7 cellular contexts compared by ENCODE assay signal in the genomic region with DNA sequence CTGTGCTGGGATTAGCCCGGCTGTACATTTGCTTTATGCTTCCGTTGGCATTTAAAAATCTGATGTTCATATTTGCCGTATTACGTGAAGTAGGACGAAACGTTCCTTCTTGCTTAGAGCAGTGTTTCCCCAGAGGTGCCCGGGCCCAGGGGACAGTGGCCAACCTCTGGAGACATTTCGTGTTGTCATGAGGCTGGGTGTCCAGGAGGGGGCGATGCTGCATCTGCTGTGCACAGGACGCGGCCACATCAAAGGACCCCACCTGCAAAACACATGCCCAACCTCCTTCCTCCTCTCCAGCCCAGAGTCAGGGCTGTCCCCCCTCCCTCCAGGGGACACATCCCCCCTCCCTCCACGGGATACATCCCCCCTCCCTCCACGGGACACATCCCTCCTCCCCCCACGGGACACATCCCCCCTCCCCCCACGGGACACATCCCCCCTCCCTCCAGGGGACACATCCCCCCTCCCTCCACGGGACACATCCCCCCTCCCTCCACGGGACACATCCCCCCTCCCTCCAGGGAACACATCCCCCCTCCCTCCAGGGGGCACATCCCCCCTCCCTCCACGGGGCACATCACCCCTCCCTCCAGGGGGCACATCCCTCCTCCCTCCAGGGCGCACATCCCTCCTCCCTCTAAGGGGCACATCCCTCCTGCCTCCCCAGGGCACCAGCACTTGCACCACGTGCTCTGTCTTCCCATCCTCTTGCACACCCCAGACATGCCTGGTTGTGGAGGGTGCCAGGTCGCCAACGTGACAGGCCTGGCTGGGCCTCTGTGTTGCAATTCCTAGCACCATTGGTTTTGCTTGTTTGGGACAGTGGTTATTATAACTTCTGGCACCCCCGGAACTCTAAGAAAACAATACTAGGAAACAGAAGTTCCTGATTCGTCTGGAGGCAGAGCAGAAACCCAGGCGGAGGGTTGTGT. TPM values are rescaled to one million over a fixed set of nuclear protein-coding genes. Genes with fewer than 3 reads are reported as not detected.
DNase-seq lines count a peak whose midpoint lies in the region; FAIRE-seq and TF ChIP-seq lines count a peak whose summit lies in the region.

No MANE protein-coding gene starts in this region.

- H3K4me1 Mint-ChIP-seq in activated T-helper 2 cell treated with anti-CD3 and anti-CD28 coated beads, Interferon-gamma antibody, Interleukin-2, Interleukin-4, amounts not matched to agents 10 μg/mL and 5 μg/mL and 100 μg/mL, durations not matched to agents 14 hours and 24 hours and 36 hours (ENCODE audit: low read depth) = peaks cover 16% of the 10 kb centered on the region

- no peaks in the 10 kb centered on the region for H3K27me3 Mint-ChIP-seq in activated T-helper 2 cell treated with anti-CD3 and anti-CD28 coated beads, Interferon-gamma antibody, Interleukin-2, Interleukin-4, amounts not matched to agents 10 μg/mL and 5 μg/mL and 100 μg/mL, durations not matched to agents 14 hours and 24 hours and 36 hours (ENCODE audit: low read depth)

- H3K4me3 Mint-ChIP-seq in activated T-helper 2 cell treated with anti-CD3 and anti-CD28 coated beads, Interferon-gamma antibody, Interleukin-2, Interleukin-4, amounts not matched to agents 10 μg/mL and 5 μg/mL and 100 μg/mL, durations not matched to agents 14 hours and 24 hours and 36 hours (ENCODE audit: low read depth) = peak overlapping the region; percentile 98

- no peak for TF ChIP-seq POLR2A in GM12891 (IDR thresholded peaks at IDR 0.05; ENCODE audit: low read depth, low read length)

- peak; percentile 97 for FAIRE-seq in GM12891 (lab: Jason Lieb, UNC)

- H3K27ac Mint-ChIP-seq in activated T-helper 2 cell treated with anti-CD3 and anti-CD28 coated beads, Interferon-gamma antibody, Interleukin-2, Interleukin-4, amounts not matched to agents 10 μg/mL and 5 μg/mL and 100 μg/mL, durations not matched to agents 14 hours and 24 hours and 36 hours = peak overlapping the region; percentile 57

- peak; percentile 78 for TF ChIP-seq CTCF in foreskin fibroblast (IDR thresholded peaks at IDR 0.05; ENCODE audit: low read depth, low read length)

- no peaks in the 10 kb centered on the region for H3K9me3 Mint-ChIP-seq in activated T-helper 2 cell treated with anti-CD3 and anti-CD28 coated beads, Interferon-gamma antibody, Interleukin-2, Interleukin-4, amounts not matched to agents 10 μg/mL and 5 μg/mL and 100 μg/mL, durations not matched to agents 14 hours and 24 hours and 36 hours

- no peak for TF ChIP-seq EP300 in Ishikawa (IDR thresholded peaks at IDR 0.05; ENCODE audit: borderline replicate concordance)

- DNase-seq in GM12891 (ENCODE audit: insufficient read length, low spot score) (peak; percentile 92), RKO (ENCODE audit: low spot score) (peak; percentile 87), foreskin fibroblast (peak; percentile 91 to 93), occipital lobe (lab: John Stamatoyannopoulos, UW) (peak; percentile 33), superior temporal gyrus (ENCODE audit: extremely low spot score) (peak; percentile 81)
- DNase-seq in activated T-helper 2 cell treated with anti-CD3 and anti-CD28 coated beads, Interferon-gamma antibody, Interleukin-2, Interleukin-4, amounts not matched to agents 10 μg/mL and 5 μg/mL and 100 μg/mL, durations not matched to agents 14 hours and 24 hours and 36 hours (ENCODE audit: low spot score) = peak; percentile 80

- peaks cover 17% of the 10 kb centered on the region for H3K36me3 Mint-ChIP-seq in activated T-helper 2 cell treated with anti-CD3 and anti-CD28 coated beads, Interferon-gamma antibody, Interleukin-2, Interleukin-4, amounts not matched to agents 10 μg/mL and 5 μg/mL and 100 μg/mL, durations not matched to agents 14 hours and 24 hours and 36 hours (ENCODE audit: low read depth)

- no peak overlapping the region for H3K4me3 ChIP-seq in foreskin fibroblast (ENCODE audit: low read depth in 1 of 2, low read length in 2 of 2)

- peak; percentile 97 for TF ChIP-seq RAD21 in Ishikawa (IDR thresholded peaks at IDR 0.05; ENCODE audit: low read depth)

- intact Hi-C loops in activated T-helper 2 cell treated with anti-CD3 and anti-CD28 coated beads, Interferon-gamma antibody, Interleukin-2, Interleukin-4, amounts not matched to agents 10 μg/mL and 5 μg/mL and 100 μg/mL, durations not matched to agents 14 hours and 24 hours and 36 hours (cut with micrococcal nuclease) = loop anchor here (1.0 to 2.0 kb wide), 2 partner anchors 409 to 418 kb away; partner anchors contain the start of gene CDC16

TF ChIP-seq in GM12891, 5 proteins besides CTCF, POLR2A, EP300 and RAD21:
- no peak for TF ChIP-seq TAF1 (IDR thresholded peaks at IDR 0.05; ENCODE audit: low read depth, low read length)
- no peak for TF ChIP-seq POLR2AphosphoS5 (IDR thresholded peaks at IDR 0.05; ENCODE audit: low read depth, low read length)
- 0 out of 2 replicates have a peak, but pooled peaks have one; percentile 25 for TF ChIP-seq POU2F2 (IDR thresholded peaks at IDR 0.05; ENCODE audit: low read depth, low read length)
- no peak for TF ChIP-seq PAX5 (IDR thresholded peaks at IDR 0.05; ENCODE audit: insufficient read depth, low read length, severe bottlenecking)

TF ChIP-seq in Ishikawa, 13 proteins besides CTCF, POLR2A, EP300 and RAD21:
- TF ChIP-seq, protein P1, sequence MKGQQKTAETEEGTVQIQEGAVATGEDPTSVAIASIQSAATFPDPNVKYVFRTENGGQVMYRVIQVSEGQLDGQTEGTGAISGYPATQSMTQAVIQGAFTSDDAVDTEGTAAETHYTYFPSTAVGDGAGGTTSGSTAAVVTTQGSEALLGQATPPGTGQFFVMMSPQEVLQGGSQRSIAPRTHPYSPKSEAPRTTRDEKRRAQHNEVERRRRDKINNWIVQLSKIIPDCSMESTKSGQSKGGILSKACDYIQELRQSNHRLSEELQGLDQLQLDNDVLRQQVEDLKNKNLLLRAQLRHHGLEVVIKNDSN (IDR thresholded peaks at IDR 0.05) = peak; percentile 82
- TF ChIP-seq ZBTB7A (IDR thresholded peaks at IDR 0.05; ENCODE audit: low read depth) (peak; percentile 72; the same call in 1 of the 2 replicates), CREB1 (IDR thresholded peaks at IDR 0.05; ENCODE audit: low read depth) (no peak), TEAD4 (IDR thresholded peaks at IDR 0.05) (no peak), CEBPB (IDR thresholded peaks at IDR 0.05) (peak; percentile 74; the same call in 1 of the 2 replicates), TCF12 (IDR thresholded peaks at IDR 0.05; ENCODE audit: low read depth) (no peak)
- TF ChIP-seq, protein P2, sequence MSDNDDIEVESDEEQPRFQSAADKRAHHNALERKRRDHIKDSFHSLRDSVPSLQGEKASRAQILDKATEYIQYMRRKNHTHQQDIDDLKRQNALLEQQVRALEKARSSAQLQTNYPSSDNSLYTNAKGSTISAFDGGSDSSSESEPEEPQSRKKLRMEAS (IDR thresholded peaks at IDR 0.05) = peak; percentile 66

RNA-seq across cellular contexts. Expression of gene GAS6, which starts 46.7 kb away (rescaled TPM):
- polyA plus RNA-seq in GM12891 (2012; ENCODE audit: low read depth, missing spikeins) = 1.6 TPM
- 0.14 and 0.32 TPM in 2 replicates for total RNA-seq in activated T-helper 2 cell treated with anti-CD3 and anti-CD28 coated beads, Interferon-gamma antibody, Interleukin-2, Interleukin-4, amounts not matched to agents 10 μg/mL and 5 μg/mL and 100 μg/mL, durations not matched to agents 14 hours and 24 hours and 36 hours
- 21.8 TPM for total RNA-seq in occipital lobe

RNA-seq across cellular contexts. Expression of gene TMEM255B, which starts 58.2 kb away (rescaled TPM):
- 0.82 TPM for polyA plus RNA-seq in GM12891 (2012; ENCODE audit: low read depth, missing spikeins)
- 2.1 and 2.2 TPM in 2 replicates for total RNA-seq in activated T-helper 2 cell treated with anti-CD3 and anti-CD28 coated beads, Interferon-gamma antibody, Interleukin-2, Interleukin-4, amounts not matched to agents 10 μg/mL and 5 μg/mL and 100 μg/mL, durations not matched to agents 14 hours and 24 hours and 36 hours
- under 0.01 TPM for total RNA-seq in occipital lobe

Comparison
In these comparisons a context has a peak if more than half of its experiments do, and no peak if none do; other contexts are left out.
1. DNase-seq: peak in every context shown above with its lines; median percentile 92 in GM12891; 92 in foreskin fibroblast; 87 in RKO; 81 in superior temporal gyrus; 80 in activated T-helper 2 cell treated with anti-CD3 and anti-CD28 coated beads, Interferon-gamma antibody, Interleukin-2, Interleukin-4, amounts not matched to agents 10 μg/mL and 5 μg/mL and 100 μg/mL, durations not matched to agents 14 hours and 24 hours and 36 hours; 33 in occipital lobe.
2. RNA of gene GAS6, which starts 46.7 kb away (total RNA-seq): 21.8 TPM in occipital lobe (single experiment); 0.14 to 0.32 TPM in activated T-helper 2 cell treated with anti-CD3 and anti-CD28 coated beads, Interferon-gamma antibody, Interleukin-2, Interleukin-4, amounts not matched to agents 10 μg/mL and 5 μg/mL and 100 μg/mL, durations not matched to agents 14 hours and 24 hours and 36 hours; every median in the first group is over 10 times any median in the second.